8 cellular contexts compared by ENCODE assay signal in genomic region chr10:77412573-77413133, GRCh38.
DNase-seq lines count a peak whose midpoint lies in the region; ATAC-seq, FAIRE-seq and TF ChIP-seq lines count a peak whose summit lies in the region.
"Not testable (repeated sequence)": the region's sequence is repeated elsewhere in the genome, so short reads cannot be mapped to it uniquely, and the experiment has no call there.

No MANE protein-coding gene starts in this region.

- TF ChIP-seq POLR2A in A549 (IDR thresholded peaks at IDR 0.05; ENCODE audit: low read length); gastroesophageal sphincter (IDR thresholded peaks at IDR 0.05); sigmoid colon (IDR thresholded peaks at IDR 0.05): not testable (repeated sequence)

- not testable (repeated sequence) for H3K4me2 ChIP-seq in A549
- peak overlapping the region; percentile 50 for H3K4me2 ChIP-seq in OCI-LY3 (ENCODE audit: low read length)

- not testable (repeated sequence) for H3K4me3 Mint-ChIP-seq in HFFc6

- intact Hi-C loops in ascending aorta (cut with DNase I) = loop anchor here (10.0 kb wide), 1 partner anchor 398 kb away; no protein-coding TSS in a partner anchor
- intact Hi-C loops in sigmoid colon (cut with DNase I) = not testable (repeated sequence)

- DNase-seq in A549 (ENCODE audit: low read depth in 1 of 2, low spot score in 1 of 2); HFFc6; ascending aorta (ENCODE audit: low spot score in 2 of 2); sigmoid colon: not testable (repeated sequence)

- H3K79me2 ChIP-seq in OCI-LY3 (ENCODE audit: low read length) = not testable (repeated sequence)

- FAIRE-seq in A549 (lab: Jason Lieb, UNC) = not testable (repeated sequence)

- POLR2A ChIA-PET in A549 (lab: Yijun Ruan, JAX) = not testable (repeated sequence)

- H2AFZ ChIP-seq in OCI-LY3 (ENCODE audit: low read depth, low read length) = not testable (repeated sequence)

- not testable (repeated sequence) for H3K27me3 Mint-ChIP-seq in HFFc6 (ENCODE audit: insufficient read depth)

- peak overlapping the region; percentile 43; the same call in 1 of the 2 replicates for H3K9ac ChIP-seq in OCI-LY3 (ENCODE audit: low read length)

- peaks cover 83% of the 10 kb centered on the region for H3K4me1 Mint-ChIP-seq in HFFc6 (ENCODE audit: low read depth)

- H3K36me3 ChIP-seq in OCI-LY3 (replicated peaks; ENCODE audit: low read depth, low read length); ascending aorta; gastroesophageal sphincter; sigmoid colon: not testable (repeated sequence)

- WGBS in A549 (ENCODE audit: missing lambda C conversion rate) = 87% methylated on average over 8 of the region's 8 CpGs
- WGBS in gastroesophageal sphincter (ENCODE audit: low coverage in 1 of 2), 2 donors = 83 to 87% methylated on average over 1 to 6 of the region's 8 CpGs
- 86 to 89% methylated on average over 8 of the region's 8 CpGs for WGBS in sigmoid colon, 2 donors

- CTCF ChIA-PET in A549 (lab: Yijun Ruan, JAX) = interaction anchor here (1.4 to 1.9 kb wide), 4 partner anchors 20 to 247 kb away, joined by 3 to 6 read pairs (median 3); no protein-coding TSS in a partner anchor

- H3K27me3 ChIP-seq in OCI-LY3 (ENCODE audit: low read depth, low read length); ascending aorta; gastroesophageal sphincter; sigmoid colon: not testable (repeated sequence)

- H3K27ac ChIP-seq in A549 (peak overlapping the region; percentile 33 to 54; a peak in 3 of 6 replicates), OCI-LY3 (ENCODE audit: low read length) (peak overlapping the region; percentile 51), ascending aorta (peak overlapping the region; percentile 93 to 98), gastroesophageal sphincter (peak overlapping the region in 3 of 4 donors; percentile 56 to 76 (median 72)), sigmoid colon (peak overlapping the region; percentile 48 to 73 (median 62))

- ATAC-seq in A549, gastroesophageal sphincter: not testable (repeated sequence)
- ATAC-seq in GM18502 (IDR thresholded peaks at IDR 0.05; ENCODE audit: poor library complexity, unreplicated experiment) (peak; percentile 45), HG02884 (IDR thresholded peaks at IDR 0.05; ENCODE audit: unreplicated experiment) (peak; percentile 58)

- not testable (repeated sequence) for H3K36me3 Mint-ChIP-seq in HFFc6 (ENCODE audit: low read depth)

- H3K27ac Mint-ChIP-seq in HFFc6 = peak overlapping the region; percentile 42

- H3K4me1 ChIP-seq in A549 = peaks cover 26% of the 10 kb centered on the region
- peaks cover 46% of the 10 kb centered on the region for H3K4me1 ChIP-seq in OCI-LY3 (ENCODE audit: low read length)
- peaks cover 23 to 77% of the 10 kb centered on the region in 2 donors for H3K4me1 ChIP-seq in ascending aorta
- peaks cover 12 to 100% (median 16%) of the 10 kb centered on the region in 3 donors for H3K4me1 ChIP-seq in gastroesophageal sphincter
- peaks cover 0 to 96% (median 82%) of the 10 kb centered on the region in 4 donors for H3K4me1 ChIP-seq in sigmoid colon

- not testable (repeated sequence) for H4K20me1 ChIP-seq in OCI-LY3 (ENCODE audit: insufficient read depth, low read length)

- TF ChIP-seq CTCF in A549 (IDR thresholded peaks at IDR 0.05); HFFc6 (IDR thresholded peaks at IDR 0.05); OCI-LY3 (IDR thresholded peaks at IDR 0.05; ENCODE audit: low read depth, low read length); ascending aorta (IDR thresholded peaks at IDR 0.05); gastroesophageal sphincter (IDR thresholded peaks at IDR 0.05); sigmoid colon (IDR thresholded peaks at IDR 0.05): not testable (repeated sequence)

- not testable (repeated sequence) for TF ChIP-seq EP300 in A549 (IDR thresholded peaks at IDR 0.05); gastroesophageal sphincter (IDR thresholded peaks at IDR 0.05); sigmoid colon (IDR thresholded peaks at IDR 0.05)

- TF ChIP-seq RAD21 in A549 (conservative IDR thresholded peaks at IDR 0.05 in 1 of 2, IDR thresholded peaks at IDR 0.05 in 1 of 2) = not testable (repeated sequence)

- H3K4me3 ChIP-seq in A549, ascending aorta, gastroesophageal sphincter, sigmoid colon: not testable (repeated sequence)
- H3K4me3 ChIP-seq in OCI-LY3 (ENCODE audit: low read length) = peak overlapping the region; percentile 1; the same call in 1 of the 2 replicates

- H3K9me3 ChIP-seq in A549; OCI-LY3 (ENCODE audit: insufficient read depth, low read length); ascending aorta; gastroesophageal sphincter; sigmoid colon: not testable (repeated sequence)

- H3K9me3 Mint-ChIP-seq in HFFc6 = not testable (repeated sequence)

Comparison
In these comparisons a context has a peak if more than half of its experiments do, and no peak if none do; other contexts are left out.
1. H3K27ac ChIP-seq: peak in every context shown above with its lines; median percentile 96 in ascending aorta; 72 in gastroesophageal sphincter; 62 in sigmoid colon; 51 in OCI-LY3; 44 in A549.